Comparison of ENCODE assay signal across 9 cellular contexts in the genomic region with DNA sequence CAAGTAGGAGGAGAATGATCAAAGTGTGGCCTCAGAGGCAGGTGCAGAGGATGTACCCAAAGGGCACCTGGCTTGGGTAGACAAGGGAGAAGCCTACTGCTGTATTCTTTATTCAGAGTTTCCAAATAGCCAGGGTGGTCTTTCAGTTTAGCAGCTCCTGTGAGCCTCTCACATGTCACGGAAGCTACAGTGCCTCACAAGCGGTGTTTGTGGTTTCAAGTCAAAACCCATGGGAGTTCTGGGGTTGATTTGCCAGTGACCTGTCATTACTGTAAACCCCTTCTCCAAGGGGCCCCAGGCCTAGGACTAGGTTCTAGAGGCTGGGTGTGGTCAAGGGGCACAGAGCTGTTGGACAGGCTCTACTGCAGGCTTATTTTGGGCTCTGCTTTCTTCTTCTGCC. TPM values are rescaled to one million over a fixed set of nuclear protein-coding genes. Genes with fewer than 3 reads are reported as not detected.
A peak's percentile ranks its signal among the peaks of the same experiment; 100 is the strongest.
DNase-seq lines count a peak whose midpoint lies in the region; ATAC-seq and TF ChIP-seq lines count a peak whose summit lies in the region.
"Had no signal": no experiment of that assay in that cellular context is flagged by ENCODE, and none has a peak within 500 bp of the region (broad histone marks: within the 10 kb centered on the region; RNA-seq: fewer than 3 reads in every experiment).

No MANE protein-coding gene starts in this region.

- no peak overlapping the region for H3K23ac ChIP-seq in H9 (ENCODE audit: insufficient read length, low read depth, low read length)

- H3K27me3 ChIP-seq in MG63 = no peaks in the 10 kb centered on the region
- no peaks in the 10 kb centered on the region for H3K27me3 ChIP-seq in stomach
- no peaks in the 10 kb centered on the region for H3K27me3 ChIP-seq in H9 (ENCODE audit: insufficient read depth, low read length)

- no peak overlapping the region for H4K8ac ChIP-seq in H9 (replicated peaks; ENCODE audit: insufficient read length, low read depth, low read length)

- H3K4me1 ChIP-seq in stomach = no peaks in the 10 kb centered on the region
- no peaks in the 10 kb centered on the region for H3K4me1 ChIP-seq in H9 (ENCODE audit: insufficient read depth, low read length)

- no peaks in the 10 kb centered on the region for H3K79me2 ChIP-seq in H9 (ENCODE audit: insufficient read depth, low read length)

- H3K36me3 Mint-ChIP-seq in immature natural killer cell (no peaks in the 10 kb centered on the region), H9 (ENCODE audit: insufficient read depth in 1 of 3, low read depth in 3 of 3) (no peaks in the 10 kb centered on the region)

- H2BK12ac ChIP-seq in H9 (ENCODE audit: insufficient read length, low read depth, low read length) = no peak overlapping the region

- no peak for TF ChIP-seq POLR2A in stomach (IDR thresholded peaks at IDR 0.05)

- no peak overlapping the region for H3K27ac ChIP-seq in stomach
- no peak overlapping the region for H3K27ac ChIP-seq in H9 (ENCODE audit: insufficient read length, low read depth, low read length)

- no peak overlapping the region for H3K4ac ChIP-seq in H9 (ENCODE audit: low read depth, low read length)

- H3K56ac ChIP-seq in H9 (ENCODE audit: insufficient read length, low read depth, low read length) = no peak overlapping the region

- H2AK5ac ChIP-seq in H9 (ENCODE audit: insufficient read length, low read length) = no peak overlapping the region

- H3K9me3 ChIP-seq in MG63 (no peaks in the 10 kb centered on the region; the same call in 1 of the 2 replicates), stomach (no peaks in the 10 kb centered on the region), H9 (ENCODE audit: control insufficient read depth, low read depth, low read length) (no peaks in the 10 kb centered on the region)

- no peaks in the 10 kb centered on the region for H3K79me1 ChIP-seq in H9 (ENCODE audit: insufficient read depth, low read depth, low read length, poor library complexity, severe bottlenecking)

- no peak overlapping the region for H2AFZ ChIP-seq in H9 (ENCODE audit: low read length)

- H3T11ph ChIP-seq in H9 (ENCODE audit: low read length) = no peak overlapping the region

- H2BK120ac ChIP-seq in H9 (ENCODE audit: low read depth, low read length, poor library complexity, severe bottlenecking) = no peak overlapping the region

- DNase-seq in immature natural killer cell (peak; percentile 50 to 51 (median 51)), MG63 (no peak), foreskin melanocyte (no peak), stomach (no peak), H9 (no peak)

- intact Hi-C loops in stomach (cut with DNase I; ENCODE audit: low total_unique reads) = no loop called here

- peaks cover 50 to 60% of the 10 kb centered on the region in 2 donors for H3K4me1 Mint-ChIP-seq in immature natural killer cell
- H3K4me1 Mint-ChIP-seq in H9 = peaks cover 6 to 14% of the 10 kb centered on the region in 2 experiments

- no peak for TF ChIP-seq EP300 in stomach (IDR thresholded peaks at IDR 0.05)

- no peak overlapping the region for H2BK15ac ChIP-seq in H9 (ENCODE audit: low read depth, low read length)

- no peak overlapping the region for H3K18ac ChIP-seq in H9 (ENCODE audit: insufficient read length, low read depth, low read length)

- H3K9me3 Mint-ChIP-seq in immature natural killer cell (no peaks in the 10 kb centered on the region), H9 (no peaks in the 10 kb centered on the region)

- H3K4me2 ChIP-seq in H9 (ENCODE audit: insufficient read depth, insufficient read length, low read length) = no peak overlapping the region

- H3K9ac ChIP-seq in H9 (ENCODE audit: extremely low read depth, insufficient read length, low read length) = no peak overlapping the region

- H3K4me3 ChIP-seq in MG63 = no peak overlapping the region
- no peak overlapping the region for H3K4me3 ChIP-seq in stomach

- no peaks in the 10 kb centered on the region for H3K23me2 ChIP-seq in H9 (ENCODE audit: insufficient read length, low read depth, low read length, poor library complexity, severe bottlenecking)

- H2BK20ac ChIP-seq in H9 (ENCODE audit: low read depth, low read length, poor library complexity, severe bottlenecking) = no peak overlapping the region

- no peak overlapping the region for H2BK5ac ChIP-seq in H9 (ENCODE audit: insufficient read length, low read length)

- H3K4me3 Mint-ChIP-seq in immature natural killer cell (peak overlapping the region; percentile 23 to 71 (median 52)), H9 (no peak overlapping the region)

- H3K36me3 ChIP-seq in MG63 (no peaks in the 10 kb centered on the region), stomach (no peaks in the 10 kb centered on the region)

- ATAC-seq in GM18867 (IDR thresholded peaks at IDR 0.05; ENCODE audit: unreplicated experiment) (peak; percentile 51), GM21529 (IDR thresholded peaks at IDR 0.05; ENCODE audit: unreplicated experiment) (peak; percentile 63), HG03432 (IDR thresholded peaks at IDR 0.05; ENCODE audit: unreplicated experiment) (peak; percentile 73)

- H4K91ac ChIP-seq in H9 (ENCODE audit: insufficient read length, low read depth, low read length) = no peak overlapping the region

- H4K5ac ChIP-seq in H9 (ENCODE audit: insufficient read length, low read depth, low read length) = no peak overlapping the region

- no peak for TF ChIP-seq CTCF in stomach (IDR thresholded peaks at IDR 0.05)
- no peak for TF ChIP-seq CTCF in H9 (conservative IDR thresholded peaks at IDR 0.05)

- no peaks in the 10 kb centered on the region for H4K20me1 ChIP-seq in H9 (ENCODE audit: control insufficient read depth, insufficient read depth, insufficient read length)

- H3K14ac ChIP-seq in H9 (ENCODE audit: insufficient read depth, low read length) = no peak overlapping the region

- peaks cover 4 to 14% (median 6%) of the 10 kb centered on the region in 3 donors for H3K27me3 Mint-ChIP-seq in immature natural killer cell (ENCODE audit: low read depth in 3 of 3)
- peaks cover 14% of the 10 kb centered on the region for H3K27me3 Mint-ChIP-seq in H9 (ENCODE audit: low read depth)

- peak overlapping the region in 2 of 6 donors; percentile 21 to 57 for H3K27ac Mint-ChIP-seq in immature natural killer cell
- no peak overlapping the region for H3K27ac Mint-ChIP-seq in H9

- 66 to 95% (median 85%) methylated on average over 2 of the region's 2 CpGs for whole genome bisulfite sequencing in stomach, 5 donors
- no CpG with 5 or more reads among the region's 2 CpGs for WGBS in H9 (ENCODE audit: extremely low coverage, insufficient read length, low lambda C conversion rate)

RNA-seq across cellular contexts. Expression of gene IL10, which starts 10.2 kb away (rescaled TPM):
- polyA plus RNA-seq in immature natural killer cell (under 1 TPM in 1 of 3 donors, not detected in 2; 0.43 TPM), stomach (1 to 10 TPM; 1.2 to 7.2 (median 1.9) TPM)
- not detected in 2 replicates for total RNA-seq in MG63 (2014; rRNA removed; shearing (Covaris generic); ENCODE audit: low replicate concordance)
- total RNA-seq in stomach (1 to 10 TPM in 1 of 5 donors, under 1 TPM in 2, not detected in 2; 0.29 to 2.8 (median 0.45) TPM), H9 (2021) (not detected in 2 replicates)

RNA-seq across cellular contexts. Expression of gene IL19, which starts 11.9 kb away (rescaled TPM):
- not detected for polyA plus RNA-seq in immature natural killer cell
- total RNA-seq in MG63 (2014; rRNA removed; shearing (Covaris generic); ENCODE audit: low replicate concordance) = not detected in 2 replicates
- 10 to 100 TPM in 1 of 5 donors, not detected in 4; 25.9 TPM for total RNA-seq in stomach
- 1 to 10 TPM in 1 of 3 donors, not detected in 2; 3.1 TPM for polyA plus RNA-seq in stomach
- total RNA-seq in H9 (2021) = not detected in 2 replicates
- total RNA-seq: posterior vena cava had no signal

Comparison
In these comparisons a context has a peak if more than half of its experiments do, and no peak if none do; other contexts are left out.
1. DNase-seq: peak in immature natural killer cell (3 of 3); none in MG63 (single experiment), foreskin melanocyte (single experiment), stomach (single experiment) and H9 (single experiment).
2. H3K4me3 Mint-ChIP-seq: peak in immature natural killer cell (5 of 5); none in H9 (0 of 2).
3. Peak in every context shown above with its lines, with median percentiles within 50 percentile points of each other: ATAC-seq.